ENCODE assay signal across 8 cellular contexts in the genomic region with DNA sequence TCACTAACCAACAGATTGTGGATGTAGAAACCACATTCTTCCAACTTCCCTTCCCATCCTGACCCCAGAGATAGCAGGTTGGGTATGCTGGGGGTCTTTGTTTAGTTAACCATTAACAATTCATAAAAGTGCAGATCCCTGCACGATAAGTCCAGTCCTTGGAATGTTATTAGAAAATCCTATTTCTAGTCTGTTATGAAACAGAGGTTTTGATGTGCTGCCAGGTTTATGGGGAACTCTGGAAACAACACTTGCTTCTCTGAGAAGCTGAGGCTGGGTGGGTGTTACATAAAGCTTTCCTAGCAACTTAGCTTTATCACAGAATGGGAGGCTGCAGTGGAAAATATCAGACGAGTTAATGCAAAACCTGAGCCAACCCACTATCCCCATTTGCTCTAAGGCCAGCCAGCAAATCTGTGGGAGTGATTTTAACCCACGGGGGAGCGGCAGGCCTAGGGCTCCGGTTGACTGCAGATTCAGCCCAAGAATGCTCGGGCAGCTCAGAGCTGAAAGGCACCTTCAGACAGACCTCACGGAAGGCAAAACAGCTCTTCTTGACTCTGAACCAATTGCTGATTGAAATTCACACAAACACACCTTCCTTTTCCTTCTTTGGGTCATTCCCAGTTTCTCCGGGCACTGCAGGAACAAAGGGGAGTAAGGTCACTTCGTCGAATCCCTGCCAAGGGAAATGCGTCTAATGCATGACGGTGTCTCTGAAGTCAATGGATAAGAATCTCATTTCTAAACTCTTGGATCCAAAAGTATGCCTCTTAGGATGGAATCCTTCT.
DNase-seq lines count a peak whose midpoint lies in the region; ATAC-seq, FAIRE-seq and TF ChIP-seq lines count a peak whose summit lies in the region.

No MANE protein-coding gene starts in this region.

- peak; percentile 49 for DNase-seq in KBM-7
- peak; percentile 91 for DNase-seq in astrocyte of the spinal cord (ENCODE audit: low read depth, low spot score)
- peak; percentile 97 for DNase-seq in kidney glomerular epithelial cell (lab: John Stamatoyannopoulos, UW)
- DNase-seq in stimulated activated effector memory CD8-positive, alpha-beta T cell treated with anti-CD3 and anti-CD28 coated beads, Interleukin-12 subunit alpha, Interleukin-12 subunit beta, amount 100 ng/mL, for 72 hours (ENCODE audit: low spot score in 2 of 2) = no peak
- DNase-seq in H54 (ENCODE audit: insufficient read length, low spot score) = no peak
- DNase-seq in NCI-H2029 treated with DMSO at 0.1 percent for 48 hours (lab: John Stamatoyannopoulos, UW) = no peak
- no peak for DNase-seq in RPMI8226

- H3K4me3 ChIP-seq in astrocyte of the spinal cord (ENCODE audit: low read depth, low read length) = no peak overlapping the region

- TF ChIP-seq POLR2A in H54 (IDR thresholded peaks at IDR 0.05; ENCODE audit: low read depth, low read length) = no peak

- no peak for TF ChIP-seq CTCF in astrocyte of the spinal cord (IDR thresholded peaks at IDR 0.05; ENCODE audit: low read depth, low read length)

- no peaks in the 10 kb centered on the region for H3K9me3 Mint-ChIP-seq in stimulated activated effector memory CD8-positive, alpha-beta T cell treated with anti-CD3 and anti-CD28 coated beads, Interleukin-12 subunit alpha, Interleukin-12 subunit beta, amount 100 ng/mL, for 72 hours

- in situ Hi-C loops in KBM-7 (cut with MboI; ENCODE audit: low pct_unique_long_range_greater_than_20kb, low sequenced_read_pairs) = loop anchor here (10.0 kb wide), 1 partner anchor 107 kb away; a partner anchor contains a TSS
- in situ Hi-C loops in astrocyte of the spinal cord (cut with HindIII; ENCODE audit: low sequenced_read_pairs) = no loop called here

- peak overlapping the region; percentile 92 for H3K27ac Mint-ChIP-seq in stimulated activated effector memory CD8-positive, alpha-beta T cell treated with anti-CD3 and anti-CD28 coated beads, Interleukin-12 subunit alpha, Interleukin-12 subunit beta, amount 100 ng/mL, for 72 hours

- peaks cover 47% of the 10 kb centered on the region for H3K4me1 Mint-ChIP-seq in stimulated activated effector memory CD8-positive, alpha-beta T cell treated with anti-CD3 and anti-CD28 coated beads, Interleukin-12 subunit alpha, Interleukin-12 subunit beta, amount 100 ng/mL, for 72 hours

- H3K4me3 Mint-ChIP-seq in stimulated activated effector memory CD8-positive, alpha-beta T cell treated with anti-CD3 and anti-CD28 coated beads, Interleukin-12 subunit alpha, Interleukin-12 subunit beta, amount 100 ng/mL, for 72 hours = peak overlapping the region; percentile 63

- no peak for FAIRE-seq in H54 (lab: Jason Lieb, UNC)

- H3K36me3 Mint-ChIP-seq in stimulated activated effector memory CD8-positive, alpha-beta T cell treated with anti-CD3 and anti-CD28 coated beads, Interleukin-12 subunit alpha, Interleukin-12 subunit beta, amount 100 ng/mL, for 72 hours = peaks cover 13% of the 10 kb centered on the region

- no peak for ATAC-seq in stimulated activated effector memory CD8-positive, alpha-beta T cell treated with anti-CD3 and anti-CD28 coated beads, Interleukin-12 subunit alpha, Interleukin-12 subunit beta, amount 100 ng/mL, for 72 hours
- ATAC-seq in GM21360 (IDR thresholded peaks at IDR 0.05; ENCODE audit: unreplicated experiment) = no peak

Comparison
In these comparisons a context has a peak if more than half of its experiments do, and no peak if none do; other contexts are left out.
1. DNase-seq: peak in KBM-7 (single experiment), astrocyte of the spinal cord (single experiment) and kidney glomerular epithelial cell (single experiment); none in stimulated activated effector memory CD8-positive, alpha-beta T cell treated with anti-CD3 and anti-CD28 coated beads, Interleukin-12 subunit alpha, Interleukin-12 subunit beta, amount 100 ng/mL, for 72 hours (0 of 2), H54 (single experiment), NCI-H2029 treated with DMSO at 0.1 percent for 48 hours (single experiment) and RPMI8226 (single experiment).